Comparison of ENCODE assay signal across 1 cellular context in the genomic region with DNA sequence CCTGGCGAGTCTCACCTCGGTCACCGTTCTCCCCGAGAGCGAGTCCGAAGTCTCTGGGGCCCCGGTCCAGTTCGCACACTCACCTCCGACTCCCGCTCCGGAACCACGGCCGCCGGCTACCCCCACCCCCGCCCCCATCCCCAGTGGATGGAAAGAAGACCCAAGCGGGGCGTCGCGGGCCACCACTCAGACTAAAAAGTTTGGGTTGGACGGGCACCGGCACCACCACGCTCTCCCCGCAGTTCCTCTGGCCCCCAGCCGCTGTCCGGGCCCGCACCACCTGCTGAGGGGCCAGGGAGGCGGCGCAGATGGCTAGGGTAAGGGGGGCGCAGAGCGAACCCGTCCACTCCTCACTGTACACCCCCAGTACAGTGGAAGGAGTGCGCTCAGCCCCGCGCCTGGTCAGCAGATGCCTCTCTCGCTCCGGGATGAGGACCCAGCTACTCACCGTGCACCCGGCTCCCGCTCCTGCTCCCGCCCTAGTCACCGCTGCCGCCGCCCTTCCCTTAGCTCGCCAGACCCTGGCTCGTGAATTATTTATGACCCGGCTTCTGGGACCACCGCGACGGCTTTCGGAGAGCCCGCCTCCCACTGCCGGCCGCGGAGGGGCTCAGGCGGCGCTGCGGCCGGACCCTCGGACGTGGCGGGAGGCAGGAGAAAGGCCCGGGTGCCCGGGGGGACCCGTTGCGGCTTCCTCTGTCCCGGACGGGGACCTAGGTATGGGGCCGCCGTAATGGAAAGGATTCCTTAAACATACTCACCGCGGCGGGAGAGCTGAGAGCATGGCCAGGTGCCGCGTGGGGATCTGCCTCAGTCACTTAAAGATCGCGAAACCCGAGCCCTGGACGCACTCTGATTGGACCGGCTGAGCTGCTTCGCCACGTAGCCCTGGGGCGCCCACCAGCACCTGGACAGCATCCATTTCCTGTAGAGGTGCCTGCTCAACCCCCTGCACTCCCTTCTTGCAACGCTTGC.
TF ChIP-seq lines count a peak whose summit lies in the region.

A gene with protein sequence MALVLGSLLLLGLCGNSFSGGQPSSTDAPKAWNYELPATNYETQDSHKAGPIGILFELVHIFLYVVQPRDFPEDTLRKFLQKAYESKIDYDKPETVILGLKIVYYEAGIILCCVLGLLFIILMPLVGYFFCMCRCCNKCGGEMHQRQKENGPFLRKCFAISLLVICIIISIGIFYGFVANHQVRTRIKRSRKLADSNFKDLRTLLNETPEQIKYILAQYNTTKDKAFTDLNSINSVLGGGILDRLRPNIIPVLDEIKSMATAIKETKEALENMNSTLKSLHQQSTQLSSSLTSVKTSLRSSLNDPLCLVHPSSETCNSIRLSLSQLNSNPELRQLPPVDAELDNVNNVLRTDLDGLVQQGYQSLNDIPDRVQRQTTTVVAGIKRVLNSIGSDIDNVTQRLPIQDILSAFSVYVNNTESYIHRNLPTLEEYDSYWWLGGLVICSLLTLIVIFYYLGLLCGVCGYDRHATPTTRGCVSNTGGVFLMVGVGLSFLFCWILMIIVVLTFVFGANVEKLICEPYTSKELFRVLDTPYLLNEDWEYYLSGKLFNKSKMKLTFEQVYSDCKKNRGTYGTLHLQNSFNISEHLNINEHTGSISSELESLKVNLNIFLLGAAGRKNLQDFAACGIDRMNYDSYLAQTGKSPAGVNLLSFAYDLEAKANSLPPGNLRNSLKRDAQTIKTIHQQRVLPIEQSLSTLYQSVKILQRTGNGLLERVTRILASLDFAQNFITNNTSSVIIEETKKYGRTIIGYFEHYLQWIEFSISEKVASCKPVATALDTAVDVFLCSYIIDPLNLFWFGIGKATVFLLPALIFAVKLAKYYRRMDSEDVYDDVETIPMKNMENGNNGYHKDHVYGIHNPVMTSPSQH (minus strand): TSS at position 807 of the 975 bp plus-strand sequence. CDS start 8,117 bp downstream, outside the sequence.

TF ChIP-seq in HEK293, 187 proteins besides CTCF, POLR2A, EP300 and RAD21 (continued from another document and continues in another):
- TF ChIP-seq, protein P1, sequence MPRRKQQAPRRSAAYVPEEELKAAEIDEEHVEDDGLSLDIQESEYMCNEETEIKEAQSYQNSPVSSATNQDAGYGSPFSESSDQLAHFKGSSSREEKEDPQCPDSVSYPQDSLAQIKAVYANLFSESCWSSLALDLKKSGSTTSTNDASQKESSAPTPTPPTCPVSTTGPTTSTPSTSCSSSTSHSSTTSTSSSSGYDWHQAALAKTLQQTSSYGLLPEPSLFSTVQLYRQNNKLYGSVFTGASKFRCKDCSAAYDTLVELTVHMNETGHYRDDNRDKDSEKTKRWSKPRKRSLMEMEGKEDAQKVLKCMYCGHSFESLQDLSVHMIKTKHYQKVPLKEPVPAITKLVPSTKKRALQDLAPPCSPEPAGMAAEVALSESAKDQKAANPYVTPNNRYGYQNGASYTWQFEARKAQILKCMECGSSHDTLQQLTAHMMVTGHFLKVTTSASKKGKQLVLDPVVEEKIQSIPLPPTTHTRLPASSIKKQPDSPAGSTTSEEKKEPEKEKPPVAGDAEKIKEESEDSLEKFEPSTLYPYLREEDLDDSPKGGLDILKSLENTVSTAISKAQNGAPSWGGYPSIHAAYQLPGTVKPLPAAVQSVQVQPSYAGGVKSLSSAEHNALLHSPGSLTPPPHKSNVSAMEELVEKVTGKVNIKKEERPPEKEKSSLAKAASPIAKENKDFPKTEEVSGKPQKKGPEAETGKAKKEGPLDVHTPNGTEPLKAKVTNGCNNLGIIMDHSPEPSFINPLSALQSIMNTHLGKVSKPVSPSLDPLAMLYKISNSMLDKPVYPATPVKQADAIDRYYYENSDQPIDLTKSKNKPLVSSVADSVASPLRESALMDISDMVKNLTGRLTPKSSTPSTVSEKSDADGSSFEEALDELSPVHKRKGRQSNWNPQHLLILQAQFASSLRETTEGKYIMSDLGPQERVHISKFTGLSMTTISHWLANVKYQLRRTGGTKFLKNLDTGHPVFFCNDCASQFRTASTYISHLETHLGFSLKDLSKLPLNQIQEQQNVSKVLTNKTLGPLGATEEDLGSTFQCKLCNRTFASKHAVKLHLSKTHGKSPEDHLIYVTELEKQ (tag by site-specific recombination; IDR thresholded peaks at IDR 0.05; ENCODE audit: borderline replicate concordance), result no peak
- no peak for TF ChIP-seq ZNF670 (tag by site-specific recombination; IDR thresholded peaks at IDR 0.05; ENCODE audit: low read depth)
- TF ChIP-seq, protein P2, sequence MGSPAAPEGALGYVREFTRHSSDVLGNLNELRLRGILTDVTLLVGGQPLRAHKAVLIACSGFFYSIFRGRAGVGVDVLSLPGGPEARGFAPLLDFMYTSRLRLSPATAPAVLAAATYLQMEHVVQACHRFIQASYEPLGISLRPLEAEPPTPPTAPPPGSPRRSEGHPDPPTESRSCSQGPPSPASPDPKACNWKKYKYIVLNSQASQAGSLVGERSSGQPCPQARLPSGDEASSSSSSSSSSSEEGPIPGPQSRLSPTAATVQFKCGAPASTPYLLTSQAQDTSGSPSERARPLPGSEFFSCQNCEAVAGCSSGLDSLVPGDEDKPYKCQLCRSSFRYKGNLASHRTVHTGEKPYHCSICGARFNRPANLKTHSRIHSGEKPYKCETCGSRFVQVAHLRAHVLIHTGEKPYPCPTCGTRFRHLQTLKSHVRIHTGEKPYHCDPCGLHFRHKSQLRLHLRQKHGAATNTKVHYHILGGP (tag by site-specific recombination; IDR thresholded peaks at IDR 0.05), result no peak
- TF ChIP-seq ZNF791 (tag by site-specific recombination; IDR thresholded peaks at IDR 0.05), result no peak
- TF ChIP-seq, protein P3, sequence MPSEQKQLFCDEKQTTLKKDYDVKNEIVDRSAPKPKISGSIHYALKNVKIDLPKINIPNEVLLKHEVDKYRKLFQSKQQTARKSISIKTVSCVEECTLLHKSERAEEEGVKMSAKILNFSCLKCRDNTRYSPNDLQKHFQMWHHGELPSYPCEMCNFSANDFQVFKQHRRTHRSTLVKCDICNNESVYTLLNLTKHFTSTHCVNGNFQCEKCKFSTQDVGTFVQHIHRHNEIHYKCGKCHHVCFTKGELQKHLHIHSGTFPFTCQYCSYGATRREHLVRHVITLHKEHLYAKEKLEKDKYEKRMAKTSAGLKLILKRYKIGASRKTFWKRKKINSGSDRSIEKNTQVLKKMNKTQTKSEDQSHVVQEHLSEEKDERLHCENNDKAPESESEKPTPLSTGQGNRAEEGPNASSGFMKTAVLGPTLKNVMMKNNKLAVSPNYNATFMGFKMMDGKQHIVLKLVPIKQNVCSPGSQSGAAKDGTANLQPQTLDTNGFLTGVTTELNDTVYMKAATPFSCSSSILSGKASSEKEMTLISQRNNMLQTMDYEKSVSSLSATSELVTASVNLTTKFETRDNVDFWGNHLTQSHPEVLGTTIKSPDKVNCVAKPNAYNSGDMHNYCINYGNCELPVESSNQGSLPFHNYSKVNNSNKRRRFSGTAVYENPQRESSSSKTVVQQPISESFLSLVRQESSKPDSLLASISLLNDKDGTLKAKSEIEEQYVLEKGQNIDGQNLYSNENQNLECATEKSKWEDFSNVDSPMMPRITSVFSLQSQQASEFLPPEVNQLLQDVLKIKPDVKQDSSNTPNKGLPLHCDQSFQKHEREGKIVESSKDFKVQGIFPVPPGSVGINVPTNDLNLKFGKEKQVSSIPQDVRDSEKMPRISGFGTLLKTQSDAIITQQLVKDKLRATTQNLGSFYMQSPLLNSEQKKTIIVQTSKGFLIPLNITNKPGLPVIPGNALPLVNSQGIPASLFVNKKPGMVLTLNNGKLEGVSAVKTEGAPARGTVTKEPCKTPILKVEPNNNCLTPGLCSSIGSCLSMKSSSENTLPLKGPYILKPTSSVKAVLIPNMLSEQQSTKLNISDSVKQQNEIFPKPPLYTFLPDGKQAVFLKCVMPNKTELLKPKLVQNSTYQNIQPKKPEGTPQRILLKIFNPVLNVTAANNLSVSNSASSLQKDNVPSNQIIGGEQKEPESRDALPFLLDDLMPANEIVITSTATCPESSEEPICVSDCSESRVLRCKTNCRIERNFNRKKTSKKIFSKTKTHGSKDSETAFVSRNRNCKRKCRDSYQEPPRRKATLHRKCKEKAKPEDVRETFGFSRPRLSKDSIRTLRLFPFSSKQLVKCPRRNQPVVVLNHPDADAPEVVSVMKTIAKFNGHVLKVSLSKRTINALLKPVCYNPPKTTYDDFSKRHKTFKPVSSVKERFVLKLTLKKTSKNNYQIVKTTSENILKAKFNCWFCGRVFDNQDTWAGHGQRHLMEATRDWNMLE (tag by site-specific recombination; conservative IDR thresholded peaks at IDR 0.05; ENCODE audit: low read depth), result no peak
- peak; percentile 46; the same call in 1 of the 2 replicates for TF ChIP-seq ZNF394 (tag by site-specific recombination; IDR thresholded peaks at IDR 0.05; ENCODE audit: borderline replicate concordance)
- TF ChIP-seq ZNF140 (tag by site-specific recombination; IDR thresholded peaks at IDR 0.05), result no peak
- no peak for TF ChIP-seq WT1 (tag by site-specific recombination; IDR thresholded peaks at IDR 0.05)
- no peak for TF ChIP-seq GFI1B (tag by site-specific recombination; IDR thresholded peaks at IDR 0.05)
- no peak for TF ChIP-seq ZNF202 (tag by site-specific recombination; IDR thresholded peaks at IDR 0.05; ENCODE audit: borderline replicate concordance)
- TF ChIP-seq ZBTB17 (tag by site-specific recombination; IDR thresholded peaks at IDR 0.05), result no peak
- TF ChIP-seq ZNF248 (tag by site-specific recombination; IDR thresholded peaks at IDR 0.05), result no peak
- TF ChIP-seq ZIC2 (tag by site-specific recombination; IDR thresholded peaks at IDR 0.05), result no peak
- no peak for TF ChIP-seq ZFHX2 (tag by site-specific recombination; conservative IDR thresholded peaks at IDR 0.05)
- no peak for TF ChIP-seq ZNF548 (tag by site-specific recombination; IDR thresholded peaks at IDR 0.05)
- TF ChIP-seq ZNF138 (tag by site-specific recombination; IDR thresholded peaks at IDR 0.05; ENCODE audit: borderline replicate concordance), result no peak
- peak; percentile 87 for TF ChIP-seq SCRT2 (tag by site-specific recombination; IDR thresholded peaks at IDR 0.05)
- TF ChIP-seq TRIM28 (IDR thresholded peaks at IDR 0.05; ENCODE audit: borderline replicate concordance, low read length), result no peak
- TF ChIP-seq ZNF169 (tag by site-specific recombination; IDR thresholded peaks at IDR 0.05), result no peak
- TF ChIP-seq, protein P4, sequence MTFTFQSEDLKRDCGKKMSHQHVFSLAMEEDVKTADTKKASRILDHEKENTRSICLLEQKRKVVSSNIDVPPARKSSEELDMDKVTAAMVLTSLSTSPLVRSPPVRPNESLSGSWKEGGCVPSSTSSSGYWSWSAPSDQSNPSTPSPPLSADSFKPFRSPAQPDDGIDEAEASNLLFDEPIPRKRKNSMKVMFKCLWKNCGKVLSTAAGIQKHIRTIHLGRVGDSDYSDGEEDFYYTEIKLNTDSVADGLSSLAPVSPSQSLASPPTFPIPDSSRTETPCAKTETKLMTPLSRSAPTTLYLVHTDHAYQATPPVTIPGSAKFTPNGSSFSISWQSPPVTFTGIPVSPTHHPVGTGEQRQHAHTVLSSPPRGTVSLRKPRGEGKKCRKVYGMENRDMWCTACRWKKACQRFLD (tag by site-specific recombination; IDR thresholded peaks at IDR 0.05), result no peak
- peak; percentile 38; the same call in 1 of the 2 replicates for TF ChIP-seq OSR2 (tag by site-specific recombination; IDR thresholded peaks at IDR 0.05)
- TF ChIP-seq, protein P5, sequence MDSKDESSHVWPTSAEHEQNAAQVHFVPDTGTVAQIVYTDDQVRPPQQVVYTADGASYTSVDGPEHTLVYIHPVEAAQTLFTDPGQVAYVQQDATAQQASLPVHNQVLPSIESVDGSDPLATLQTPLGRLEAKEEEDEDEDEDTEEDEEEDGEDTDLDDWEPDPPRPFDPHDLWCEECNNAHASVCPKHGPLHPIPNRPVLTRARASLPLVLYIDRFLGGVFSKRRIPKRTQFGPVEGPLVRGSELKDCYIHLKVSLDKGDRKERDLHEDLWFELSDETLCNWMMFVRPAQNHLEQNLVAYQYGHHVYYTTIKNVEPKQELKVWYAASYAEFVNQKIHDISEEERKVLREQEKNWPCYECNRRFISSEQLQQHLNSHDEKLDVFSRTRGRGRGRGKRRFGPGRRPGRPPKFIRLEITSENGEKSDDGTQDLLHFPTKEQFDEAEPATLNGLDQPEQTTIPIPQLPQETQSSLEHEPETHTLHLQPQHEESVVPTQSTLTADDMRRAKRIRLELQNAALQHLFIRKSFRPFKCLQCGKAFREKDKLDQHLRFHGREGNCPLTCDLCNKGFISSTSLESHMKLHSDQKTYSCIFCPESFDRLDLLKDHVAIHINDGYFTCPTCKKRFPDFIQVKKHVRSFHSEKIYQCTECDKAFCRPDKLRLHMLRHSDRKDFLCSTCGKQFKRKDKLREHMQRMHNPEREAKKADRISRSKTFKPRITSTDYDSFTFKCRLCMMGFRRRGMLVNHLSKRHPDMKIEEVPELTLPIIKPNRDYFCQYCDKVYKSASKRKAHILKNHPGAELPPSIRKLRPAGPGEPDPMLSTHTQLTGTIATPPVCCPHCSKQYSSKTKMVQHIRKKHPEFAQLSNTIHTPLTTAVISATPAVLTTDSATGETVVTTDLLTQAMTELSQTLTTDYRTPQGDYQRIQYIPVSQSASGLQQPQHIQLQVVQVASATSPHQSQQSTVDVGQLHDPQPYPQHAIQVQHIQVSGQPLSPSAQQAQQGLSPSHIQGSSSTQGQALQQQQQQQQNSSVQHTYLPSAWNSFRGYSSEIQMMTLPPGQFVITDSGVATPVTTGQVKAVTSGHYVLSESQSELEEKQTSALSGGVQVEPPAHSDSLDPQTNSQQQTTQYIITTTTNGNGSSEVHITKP (tag by site-specific recombination; IDR thresholded peaks at IDR 0.05), result peak; percentile 79
- no peak for TF ChIP-seq REPIN1 (tag by site-specific recombination; IDR thresholded peaks at IDR 0.05; ENCODE audit: low read depth)
- TF ChIP-seq ZNF555 (tag by site-specific recombination; conservative IDR thresholded peaks at IDR 0.05), result no peak
- TF ChIP-seq, protein P6, sequence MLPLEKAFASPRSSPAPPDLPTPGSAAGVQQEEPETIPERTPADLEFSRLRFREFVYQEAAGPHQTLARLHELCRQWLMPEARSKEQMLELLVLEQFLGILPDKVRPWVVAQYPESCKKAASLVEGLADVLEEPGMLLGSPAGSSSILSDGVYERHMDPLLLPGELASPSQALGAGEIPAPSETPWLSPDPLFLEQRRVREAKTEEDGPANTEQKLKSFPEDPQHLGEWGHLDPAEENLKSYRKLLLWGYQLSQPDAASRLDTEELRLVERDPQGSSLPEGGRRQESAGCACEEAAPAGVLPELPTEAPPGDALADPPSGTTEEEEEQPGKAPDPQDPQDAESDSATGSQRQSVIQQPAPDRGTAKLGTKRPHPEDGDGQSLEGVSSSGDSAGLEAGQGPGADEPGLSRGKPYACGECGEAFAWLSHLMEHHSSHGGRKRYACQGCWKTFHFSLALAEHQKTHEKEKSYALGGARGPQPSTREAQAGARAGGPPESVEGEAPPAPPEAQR (tag by site-specific recombination; IDR thresholded peaks at IDR 0.05), result no peak
- TF ChIP-seq, protein P7, sequence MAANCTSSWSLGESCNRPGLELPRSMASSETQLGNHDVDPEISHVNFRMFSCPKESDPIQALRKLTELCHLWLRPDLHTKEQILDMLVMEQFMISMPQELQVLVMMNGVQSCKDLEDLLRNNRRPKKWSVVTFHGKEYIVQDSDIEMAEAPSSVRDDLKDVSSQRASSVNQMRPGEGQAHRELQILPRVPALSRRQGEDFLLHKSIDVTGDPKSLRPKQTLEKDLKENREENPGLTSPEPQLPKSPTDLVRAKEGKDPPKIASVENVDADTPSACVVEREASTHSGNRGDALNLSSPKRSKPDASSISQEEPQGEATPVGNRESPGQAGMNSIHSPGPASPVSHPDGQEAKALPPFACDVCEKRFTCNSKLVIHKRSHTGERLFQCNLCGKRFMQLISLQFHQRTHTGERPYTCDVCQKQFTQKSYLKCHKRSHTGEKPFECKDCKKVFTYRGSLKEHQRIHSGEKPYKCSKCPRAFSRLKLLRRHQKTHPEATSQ (tag by site-specific recombination; IDR thresholded peaks at IDR 0.05), result no peak
- TF ChIP-seq ZNF335 (tag by site-specific recombination; conservative IDR thresholded peaks at IDR 0.05), result peak; percentile 88
